ENCODE assay signal across 14 cellular contexts in the genomic region with DNA sequence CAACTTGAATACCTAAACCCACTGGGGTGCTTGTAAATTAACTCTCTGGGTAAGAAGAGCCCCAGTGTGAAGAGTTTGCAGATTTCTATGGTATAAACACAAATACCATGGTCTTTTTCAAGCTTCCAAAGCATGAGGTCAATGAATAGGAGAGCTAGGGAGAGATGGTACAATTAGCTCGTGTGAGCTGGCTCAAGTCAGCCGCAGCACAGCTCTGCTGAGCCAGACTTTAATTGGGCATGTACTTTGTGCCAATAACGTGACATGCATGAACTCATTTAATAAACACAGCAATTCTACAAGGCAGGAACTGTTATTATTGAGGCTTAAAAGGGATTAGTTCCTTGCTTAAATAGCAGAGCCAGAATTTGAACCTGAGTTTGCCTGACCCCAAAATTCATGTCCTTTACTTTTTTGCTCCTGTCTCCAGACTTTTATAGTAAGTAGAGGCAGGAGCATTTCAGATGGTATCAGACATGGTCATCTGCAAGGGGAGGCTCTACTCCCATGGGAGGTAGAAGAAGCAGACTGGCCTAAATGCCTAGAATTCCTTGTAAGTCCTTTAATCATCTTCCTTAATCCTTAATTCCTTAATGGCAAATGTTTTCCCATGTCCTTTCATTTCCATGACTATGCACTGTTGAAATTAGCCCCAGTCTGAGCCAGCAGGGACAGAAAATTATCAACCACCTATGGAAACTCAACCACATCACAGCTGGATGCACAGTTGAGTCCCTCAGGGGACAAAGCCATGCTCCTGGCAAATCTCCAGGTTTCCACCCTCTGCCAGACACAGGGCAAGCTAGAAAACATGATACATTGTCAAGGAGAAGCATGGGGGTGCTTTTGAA.
DNase-seq lines count a peak whose midpoint lies in the region; ATAC-seq and TF ChIP-seq lines count a peak whose summit lies in the region.
"Had no signal": no experiment of that assay in that cellular context is flagged by ENCODE, and none has a peak within 500 bp of the region (broad histone marks: within the 10 kb centered on the region; RNA-seq: fewer than 3 reads in every experiment).

No MANE protein-coding gene starts in this region.

- 34 to 51% methylated on average over 3 of the region's 3 CpGs for WGBS in thyroid gland, 2 donors
- WGBS in body of pancreas, 2 donors = 74 to 77% methylated on average over 3 of the region's 3 CpGs

- H3K27ac Mint-ChIP-seq in MCF 10A (ENCODE audit: low read depth, unreplicated experiment) = no peak overlapping the region
- H3K27ac Mint-ChIP-seq: activated naive CD4-positive, alpha-beta T cell treated with anti-CD3 and anti-CD28 coated beads, Interleukin-2, amount 50 U/mL, for 24 hours; type B pancreatic cell had no signal

- H3K9me3 ChIP-seq in breast epithelium (no peaks in the 10 kb centered on the region), thyroid gland (no peaks in the 10 kb centered on the region), uterus (no peaks in the 10 kb centered on the region), body of pancreas (no peaks in the 10 kb centered on the region)

- H3K27ac ChIP-seq in breast epithelium (no peak overlapping the region), thyroid gland (no peak overlapping the region), uterus (no peak overlapping the region), body of pancreas (no peak overlapping the region)

- H3K4me1 Mint-ChIP-seq in MCF 10A (ENCODE audit: insufficient read depth, unreplicated experiment) = no peaks in the 10 kb centered on the region
- H3K4me1 Mint-ChIP-seq: activated naive CD4-positive, alpha-beta T cell treated with anti-CD3 and anti-CD28 coated beads, Interleukin-2, amount 50 U/mL, for 24 hours had no signal

- no peaks in the 10 kb centered on the region for H3K4me1 ChIP-seq in breast epithelium
- H3K4me1 ChIP-seq in thyroid gland = peaks cover 0 to 22% of the 10 kb centered on the region in 2 donors
- H3K4me1 ChIP-seq in uterus = no peaks in the 10 kb centered on the region
- H3K4me1 ChIP-seq in body of pancreas = no peaks in the 10 kb centered on the region

- no peak overlapping the region for H3K4me3 Mint-ChIP-seq in MCF 10A (ENCODE audit: unreplicated experiment)
- H3K4me3 Mint-ChIP-seq: activated naive CD4-positive, alpha-beta T cell treated with anti-CD3 and anti-CD28 coated beads, Interleukin-2, amount 50 U/mL, for 24 hours; type B pancreatic cell had no signal

- H3K36me3 ChIP-seq in breast epithelium (no peaks in the 10 kb centered on the region), thyroid gland (no peaks in the 10 kb centered on the region), uterus (no peaks in the 10 kb centered on the region), body of pancreas (replicated peaks in 1 of 2; ENCODE audit: insufficient read depth in 1 of 2, low read depth in 2 of 2) (no peaks in the 10 kb centered on the region)

- no peak for ATAC-seq in left ventricle myocardium superior
- ATAC-seq in body of pancreas = no peak
- ATAC-seq: HepG2 had no signal

- H3K9me3 Mint-ChIP-seq in MCF 10A (ENCODE audit: unreplicated experiment) = no peaks in the 10 kb centered on the region
- H3K9me3 Mint-ChIP-seq: activated naive CD4-positive, alpha-beta T cell treated with anti-CD3 and anti-CD28 coated beads, Interleukin-2, amount 50 U/mL, for 24 hours had no signal

- H3K27me3 ChIP-seq in breast epithelium = no peaks in the 10 kb centered on the region
- no peaks in the 10 kb centered on the region for H3K27me3 ChIP-seq in thyroid gland
- no peaks in the 10 kb centered on the region for H3K27me3 ChIP-seq in uterus
- no peaks in the 10 kb centered on the region for H3K27me3 ChIP-seq in body of pancreas

- intact Hi-C loops in MCF 10A (cut with micrococcal nuclease) = no loop called here
- intact Hi-C loops in breast epithelium (cut with DNase I; ENCODE audit: low total_unique reads) = no loop called here
- intact Hi-C loops in thyroid gland (cut with DNase I) = no loop called here
- intact Hi-C loops in left ventricle myocardium superior (cut with micrococcal nuclease) = no loop called here
- intact Hi-C loops in uterus (cut with DNase I; ENCODE audit: low total_unique reads) = no loop called here
- intact Hi-C loops in body of pancreas (cut with DNase I) = no loop called here

- H3K27me3 Mint-ChIP-seq in MCF 10A (ENCODE audit: insufficient read depth, unreplicated experiment) = no peaks in the 10 kb centered on the region
- H3K27me3 Mint-ChIP-seq: activated naive CD4-positive, alpha-beta T cell treated with anti-CD3 and anti-CD28 coated beads, Interleukin-2, amount 50 U/mL, for 24 hours; type B pancreatic cell had no signal

- TF ChIP-seq POLR2A in breast epithelium (IDR thresholded peaks at IDR 0.05) (no peak), thyroid gland (IDR thresholded peaks at IDR 0.05) (no peak), uterus (IDR thresholded peaks at IDR 0.05) (no peak), body of pancreas (IDR thresholded peaks at IDR 0.05) (no peak)

- CTCF ChIA-PET in MCF 10A (lab: Yijun Ruan, JAX) = interaction anchor here (1.0 to 1.7 kb wide), 2 partner anchors 47 to 476 kb away, joined by 3 read pairs; no protein-coding TSS in a partner anchor

- H3K4me3 ChIP-seq in breast epithelium (no peak overlapping the region), thyroid gland (replicated peaks in 1 of 3) (no peak overlapping the region), uterus (no peak overlapping the region), body of pancreas (no peak overlapping the region)

- BruUV-seq in MCF 10A (replicated peaks; lab: Mats Ljungman, UMichigan) = no TSS peak

- no peaks in the 10 kb centered on the region for H3K36me3 Mint-ChIP-seq in MCF 10A (ENCODE audit: insufficient read depth, unreplicated experiment)
- H3K36me3 Mint-ChIP-seq: activated naive CD4-positive, alpha-beta T cell treated with anti-CD3 and anti-CD28 coated beads, Interleukin-2, amount 50 U/mL, for 24 hours had no signal

- POLR2A ChIA-PET in MCF 10A (lab: Yijun Ruan, JAX) = no interaction called here

- TF ChIP-seq CTCF in MCF 10A (IDR thresholded peaks at IDR 0.05; ENCODE audit: unreplicated experiment) = no peak
- TF ChIP-seq CTCF in breast epithelium (IDR thresholded peaks at IDR 0.05) = no peak
- TF ChIP-seq CTCF in thyroid gland (IDR thresholded peaks at IDR 0.05) = no peak
- TF ChIP-seq CTCF in uterus (IDR thresholded peaks at IDR 0.05) = no peak
- TF ChIP-seq CTCF in body of pancreas (IDR thresholded peaks at IDR 0.05) = no peak

- DNase-seq in MCF 10A (ENCODE audit: unreplicated experiment) (peak; percentile 4), breast epithelium (ENCODE audit: low spot score in 2 of 2) (no peak), NCI-H1417 treated with DMSO at 0.1 percent for 48 hours (lab: John Stamatoyannopoulos, UW) (peak; percentile 39), astrocyte of the hippocampus (ENCODE audit: low read depth, low spot score) (peak; percentile 41), thyroid gland (peak; percentile 49 to 54), left ventricle myocardium superior (no peak), uterus (no peak), body of pancreas (no peak)
- DNase-seq: central memory CD4-positive, alpha-beta T cell; DND-41; NCI-H1436 had no signal

Comparison
In these comparisons a context has a peak if more than half of its experiments do, and no peak if none do; other contexts are left out.
1. DNase-seq: peak in MCF 10A (single experiment), NCI-H1417 treated with DMSO at 0.1 percent for 48 hours (single experiment), astrocyte of the hippocampus (single experiment) and thyroid gland (2 of 2); none in breast epithelium (0 of 2), left ventricle myocardium superior (single experiment), uterus (0 of 2) and body of pancreas (0 of 4).